In the genomic region with DNA sequence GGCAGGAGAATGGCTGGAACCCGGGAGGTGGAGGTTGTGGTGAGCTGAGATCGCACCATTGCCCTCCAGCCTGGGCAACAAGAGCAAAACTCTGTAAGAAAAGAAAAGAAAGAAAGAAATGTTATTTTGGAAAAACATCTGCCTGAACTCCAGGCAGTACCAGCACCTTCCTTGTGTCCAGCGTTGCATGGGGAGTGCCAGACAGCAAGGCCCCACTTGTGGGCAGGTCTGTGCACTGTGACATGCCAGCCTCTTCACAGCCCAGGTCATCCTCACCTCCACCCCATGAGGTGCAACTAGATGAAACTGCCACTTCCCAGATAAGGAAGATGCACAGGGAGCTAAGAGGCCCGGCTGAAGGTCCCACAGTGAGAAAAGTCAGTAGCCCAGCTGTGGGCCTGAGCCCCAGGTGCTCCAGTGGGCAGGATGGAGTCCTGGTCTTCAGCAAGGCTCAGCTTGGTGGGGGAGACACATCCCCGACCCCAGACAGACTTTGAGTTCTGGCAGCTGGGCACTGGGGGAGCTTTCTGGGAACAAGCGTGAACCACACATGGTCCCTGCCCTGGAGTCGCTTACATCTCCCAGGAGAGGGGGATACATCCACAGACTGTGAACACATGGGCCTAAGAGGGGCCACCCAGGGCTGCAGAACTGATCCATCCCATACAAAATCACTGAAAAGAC, we compare ENCODE assay signal across 17 cellular contexts.
DNase-seq lines count a peak whose midpoint lies in the region; ATAC-seq, FAIRE-seq and TF ChIP-seq lines count a peak whose summit lies in the region.
"Had no signal": no experiment of that assay in that cellular context is flagged by ENCODE, and none has a peak within 500 bp of the region (broad histone marks: within the 10 kb centered on the region; RNA-seq: fewer than 3 reads in every experiment).

No MANE protein-coding gene starts in this region.

- H3K36me3 Mint-ChIP-seq in endodermal cell (ENCODE audit: low read depth) = no peaks in the 10 kb centered on the region

- peak overlapping the region in 1 of 3 donors; percentile 73 for H3K27ac ChIP-seq in right lobe of liver
- no peak overlapping the region for H3K27ac ChIP-seq in HepG2 (ENCODE audit: extremely low read length, insufficient read depth, low read length)
- no peak overlapping the region for H3K27ac ChIP-seq in endodermal cell (ENCODE audit: low read depth, low read length)
- H3K27ac ChIP-seq in sigmoid colon = no peak overlapping the region
- H3K27ac ChIP-seq: PC-9 had no signal

- no peaks in the 10 kb centered on the region for H3K9me3 Mint-ChIP-seq in endodermal cell

- no peak overlapping the region for H2AFZ ChIP-seq in HepG2 (ENCODE audit: low read length)
- H2AFZ ChIP-seq: PC-9 had no signal

- TF ChIP-seq RAD21 in HepG2 (CRISPR knock-in tag; IDR thresholded peaks at IDR 0.05) = no peak

- H3K79me2 ChIP-seq in HepG2 (ENCODE audit: insufficient read depth, low read length) = no peaks in the 10 kb centered on the region

- H3K4me1 Mint-ChIP-seq in endodermal cell = peaks cover 6% of the 10 kb centered on the region

- H3K27me3 ChIP-seq in right lobe of liver = no peaks in the 10 kb centered on the region
- 0 out of 5 replicates have a peak, but pooled peaks cover 0 to 4% of the 10 kb centered on the region in 2 experiments for H3K27me3 ChIP-seq in HepG2 (ENCODE audit: control insufficient read depth in 1 of 2, insufficient read depth in 2 of 2, low read length in 2 of 2)
- no peaks in the 10 kb centered on the region for H3K27me3 ChIP-seq in endodermal cell (ENCODE audit: control insufficient read depth, insufficient read depth, low read length, poor library complexity, severe bottlenecking)
- H3K27me3 ChIP-seq in sigmoid colon = no peaks in the 10 kb centered on the region

- H4K20me1 ChIP-seq in HepG2 (ENCODE audit: insufficient read depth, low read length) = no peaks in the 10 kb centered on the region

- H3K4me3 ChIP-seq in right lobe of liver (no peak overlapping the region), HepG2 (replicated peaks in 1 of 3; ENCODE audit: insufficient read depth in 1 of 3, low read depth in 2 of 3, low read length in 3 of 3) (no peak overlapping the region), endodermal cell (ENCODE audit: low read length) (no peak overlapping the region), sigmoid colon (no peak overlapping the region)
- H3K4me3 ChIP-seq: K562, PC-9 had no signal

- TF ChIP-seq POLR2A in right lobe of liver (IDR thresholded peaks at IDR 0.05) (no peak), HepG2 (IDR thresholded peaks at IDR 0.05; ENCODE audit: insufficient read depth in 1 of 2, low read depth in 2 of 2, low read length in 2 of 2) (no peak), sigmoid colon (IDR thresholded peaks at IDR 0.05) (no peak)

- no peak overlapping the region for H3K27ac Mint-ChIP-seq in endodermal cell

- intact Hi-C loops in right lobe of liver (cut with DNase I) = loop anchor here in 1 of 2 donors (10.0 kb wide), 1 partner anchor 230 kb away; no protein-coding TSS in a partner anchor
- intact Hi-C loops in HepG2 (cut with micrococcal nuclease; ENCODE audit: unreplicated experiment) = no loop called here
- intact Hi-C loops in sigmoid colon (cut with DNase I) = loop anchor here (5.0 kb wide), 3 partner anchors 157 to 287 kb away; no protein-coding TSS in a partner anchor

- peaks cover 1% of the 10 kb centered on the region for H3K27me3 Mint-ChIP-seq in endodermal cell (ENCODE audit: insufficient read depth)

- POLR2A ChIA-PET in HepG2 (lab: Yijun Ruan, JAX) = interaction anchor here (0.7 to 4.2 kb wide), 2 partner anchors 9 to 19 kb away, joined by 5 to 31 read pairs; no protein-coding TSS in a partner anchor

- TF ChIP-seq CTCF in right lobe of liver (IDR thresholded peaks at IDR 0.05) (no peak), HepG2 (CRISPR knock-in tag; IDR thresholded peaks at IDR 0.05) (no peak), endodermal cell (conservative IDR thresholded peaks at IDR 0.05) (no peak), sigmoid colon (IDR thresholded peaks at IDR 0.05) (no peak)

- no peak overlapping the region for H3K9ac ChIP-seq in HepG2 (ENCODE audit: insufficient read depth, low read depth, low read length)
- no peak overlapping the region for H3K9ac ChIP-seq in endodermal cell (ENCODE audit: extremely low read depth, low read length, poor library complexity, severe bottlenecking)

- H3K4me1 ChIP-seq in right lobe of liver (peaks cover under 1 to 54% (median 22%) of the 10 kb centered on the region in 4 donors), HepG2 (ENCODE audit: insufficient read depth, low read length) (peaks cover 89% of the 10 kb centered on the region), endodermal cell (ENCODE audit: control insufficient read depth, insufficient read depth, low read length) (no peaks in the 10 kb centered on the region), sigmoid colon (peaks cover 0 to 24% (median 14%) of the 10 kb centered on the region in 4 donors)

- DNase-seq in right lobe of liver (peak in 2 of 3 donors; percentile 9 to 38), HepG2 (ENCODE audit: low spot score) (no peak), endodermal cell (peak; percentile 37), sigmoid colon (peak; percentile 57), DMS79 treated with DMSO at 0.1 percent for 48 hours (lab: John Stamatoyannopoulos, UW) (no peak), DMS153 (lab: John Stamatoyannopoulos, UW) (no peak)
- DNase-seq: ACHN, Caco-2, HCEC 1CT, NCI-H1436, NCI-H2029, NCI-H2171 treated with DMSO at 0.1 percent for 48 hours, NCI-H510A, NCI-H82, PC-9 had no signal

- H3K4me3 Mint-ChIP-seq in endodermal cell = no peak overlapping the region

- BruUV-seq in HepG2 (replicated peaks; lab: Mats Ljungman, UMichigan) = no TSS peak

- in situ Hi-C loops in HepG2 (cut with HindIII; ENCODE audit: extremely low pct_ligation_motif_present, low pct_unique_long_range_greater_than_20kb) = no loop called here

- H3K4me2 ChIP-seq in HepG2 (ENCODE audit: low read depth, low read length) = no peak overlapping the region
- H3K4me2 ChIP-seq: PC-9 had no signal

- TF ChIP-seq EP300 in HepG2 (IDR thresholded peaks at IDR 0.05; ENCODE audit: low read depth in 2 of 2, low read length in 2 of 2) (no peak), HepG2 (CRISPR knock-in tag; IDR thresholded peaks at IDR 0.05; ENCODE audit: borderline replicate concordance) (no peak), sigmoid colon (IDR thresholded peaks at IDR 0.05) (no peak)

- FAIRE-seq in HepG2 (lab: Jason Lieb, UNC) = no peak
- FAIRE-seq: K562 had no signal

- H3K36me3 ChIP-seq in right lobe of liver = no peaks in the 10 kb centered on the region
- H3K36me3 ChIP-seq in HepG2 (replicated peaks in 1 of 2; ENCODE audit: control insufficient read depth in 1 of 2, insufficient read depth in 2 of 2, low read length in 2 of 2) = no peaks in the 10 kb centered on the region
- no peaks in the 10 kb centered on the region for H3K36me3 ChIP-seq in endodermal cell (ENCODE audit: control insufficient read depth, insufficient read depth, low read length)
- H3K36me3 ChIP-seq in sigmoid colon = no peaks in the 10 kb centered on the region

- ATAC-seq in right lobe of liver (no peak), HepG2 (no peak), HG02763 (IDR thresholded peaks at IDR 0.05; ENCODE audit: unreplicated experiment) (no peak)
- ATAC-seq: K562 had no signal

- WGBS in right lobe of liver (ENCODE audit: insufficient coverage, low coverage, low lambda C conversion rate, missing lambda C conversion rate) = 60% methylated on average over 1 of the region's 7 CpGs
- WGBS in HepG2 (ENCODE audit: low lambda C conversion rate) = 69% methylated on average over 3 of the region's 7 CpGs
- 92 to 100% methylated on average over 5 to 7 of the region's 7 CpGs for WGBS in endodermal cell (ENCODE audit: insufficient coverage in 1 of 2, insufficient read length in 1 of 2), 2 experiments
- 90 to 92% methylated on average over 7 of the region's 7 CpGs for WGBS in sigmoid colon, 2 donors

- CTCF ChIA-PET in HepG2 (lab: Yijun Ruan, JAX; ENCODE audit: low intra/inter-chr PET ratio, low total read pairs) = no interaction called here

- H3K9me3 ChIP-seq in right lobe of liver (no peaks in the 10 kb centered on the region), HepG2 (ENCODE audit: low read length) (no peaks in the 10 kb centered on the region), endodermal cell (ENCODE audit: control insufficient read depth, low read length) (no peaks in the 10 kb centered on the region), sigmoid colon (no peaks in the 10 kb centered on the region)
- H3K9me3 ChIP-seq: Caco-2 had no signal

TF ChIP-seq in HepG2, 621 proteins besides CTCF, POLR2A, EP300 and RAD21 (continues in another document):
- TF ChIP-seq, protein P1, sequence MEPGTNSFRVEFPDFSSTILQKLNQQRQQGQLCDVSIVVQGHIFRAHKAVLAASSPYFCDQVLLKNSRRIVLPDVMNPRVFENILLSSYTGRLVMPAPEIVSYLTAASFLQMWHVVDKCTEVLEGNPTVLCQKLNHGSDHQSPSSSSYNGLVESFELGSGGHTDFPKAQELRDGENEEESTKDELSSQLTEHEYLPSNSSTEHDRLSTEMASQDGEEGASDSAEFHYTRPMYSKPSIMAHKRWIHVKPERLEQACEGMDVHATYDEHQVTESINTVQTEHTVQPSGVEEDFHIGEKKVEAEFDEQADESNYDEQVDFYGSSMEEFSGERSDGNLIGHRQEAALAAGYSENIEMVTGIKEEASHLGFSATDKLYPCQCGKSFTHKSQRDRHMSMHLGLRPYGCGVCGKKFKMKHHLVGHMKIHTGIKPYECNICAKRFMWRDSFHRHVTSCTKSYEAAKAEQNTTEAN (CRISPR knock-in tag; conservative IDR thresholded peaks at IDR 0.05) = no peak
- TF ChIP-seq ZEB1 (IDR thresholded peaks at IDR 0.05; ENCODE audit: insufficient replicate concordance, low read depth) (no peak), ZFP36L1 (CRISPR knock-in tag; IDR thresholded peaks at IDR 0.05) (no peak), FOXJ3 (CRISPR knock-in tag; IDR thresholded peaks at IDR 0.05; ENCODE audit: borderline replicate concordance) (no peak), ZNF251 (CRISPR knock-in tag; IDR thresholded peaks at IDR 0.05) (no peak), NRL (CRISPR knock-in tag; IDR thresholded peaks at IDR 0.05; ENCODE audit: borderline replicate concordance) (no peak), ZMYM2 (CRISPR knock-in tag; IDR thresholded peaks at IDR 0.05) (no peak), NR2F1 (CRISPR knock-in tag; IDR thresholded peaks at IDR 0.05) (no peak)
- TF ChIP-seq, protein P2, sequence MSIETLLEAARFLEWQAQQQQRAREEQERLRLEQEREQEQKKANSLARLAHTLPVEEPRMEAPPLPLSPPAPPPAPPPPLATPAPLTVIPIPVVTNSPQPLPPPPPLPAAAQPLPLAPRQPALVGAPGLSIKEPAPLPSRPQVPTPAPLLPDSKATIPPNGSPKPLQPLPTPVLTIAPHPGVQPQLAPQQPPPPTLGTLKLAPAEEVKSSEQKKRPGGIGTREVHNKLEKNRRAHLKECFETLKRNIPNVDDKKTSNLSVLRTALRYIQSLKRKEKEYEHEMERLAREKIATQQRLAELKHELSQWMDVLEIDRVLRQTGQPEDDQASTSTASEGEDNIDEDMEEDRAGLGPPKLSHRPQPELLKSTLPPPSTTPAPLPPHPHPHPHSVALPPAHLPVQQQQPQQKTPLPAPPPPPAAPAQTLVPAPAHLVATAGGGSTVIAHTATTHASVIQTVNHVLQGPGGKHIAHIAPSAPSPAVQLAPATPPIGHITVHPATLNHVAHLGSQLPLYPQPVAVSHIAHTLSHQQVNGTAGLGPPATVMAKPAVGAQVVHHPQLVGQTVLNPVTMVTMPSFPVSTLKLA (IDR thresholded peaks at IDR 0.05) = no peak

Comparison
In these comparisons a context has a peak if more than half of its experiments do, and no peak if none do; other contexts are left out.
1. DNase-seq: peak in right lobe of liver (2 of 3), endodermal cell (single experiment) and sigmoid colon (single experiment); none in HepG2 (single experiment), DMS79 treated with DMSO at 0.1 percent for 48 hours (single experiment) and DMS153 (single experiment).